8 cellular contexts compared by ENCODE assay signal in the genomic region with DNA sequence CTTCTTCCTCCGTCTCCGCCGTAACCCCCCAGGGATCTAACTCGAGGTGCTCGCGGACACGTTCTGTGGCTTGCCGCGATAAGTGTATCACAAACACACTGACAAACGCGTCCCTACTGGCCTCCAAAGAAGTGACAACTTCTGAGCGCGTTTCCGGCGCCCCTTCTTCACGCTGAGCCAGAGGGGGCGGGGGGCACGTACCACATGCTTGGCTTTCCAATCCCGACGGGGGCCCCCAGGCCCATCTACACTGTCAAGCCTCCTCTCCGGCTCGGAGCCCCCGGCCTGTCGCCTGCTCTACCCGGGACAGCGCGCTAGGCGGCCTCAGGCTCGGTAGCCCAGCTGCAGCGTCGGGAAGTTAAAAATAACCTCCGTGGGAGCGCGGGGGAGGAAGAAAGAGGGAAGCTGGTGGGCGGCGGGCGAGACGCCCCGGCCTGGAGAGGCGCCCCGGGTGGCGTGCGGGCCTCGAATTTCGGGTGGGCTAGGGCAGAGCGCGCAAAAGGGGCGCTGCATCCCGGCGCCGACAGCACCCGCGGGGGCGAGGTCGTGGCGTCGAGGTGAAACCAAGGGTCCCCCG. TPM values are rescaled to one million over a fixed set of nuclear protein-coding genes. Genes with fewer than 3 reads are reported as not detected.
DNase-seq lines count a peak whose midpoint lies in the region; ATAC-seq and TF ChIP-seq lines count a peak whose summit lies in the region.

No MANE protein-coding gene starts in this region.

- no peaks in the 10 kb centered on the region for H3K9me3 ChIP-seq in neutrophil

- no peaks in the 10 kb centered on the region for H3K27me3 Mint-ChIP-seq in activated T-cell treated with anti-CD3 and anti-CD28 coated beads, Interleukin-2, amount 50 U/mL, for 24 hours

- H3K4me3 Mint-ChIP-seq in activated T-cell treated with anti-CD3 and anti-CD28 coated beads, Interleukin-2, amount 50 U/mL, for 24 hours, result peak overlapping the region; percentile 78

- peak overlapping the region; percentile 51 for H3K27ac ChIP-seq in neutrophil

- peak; percentile 16 for DNase-seq in COLO668 (lab: John Stamatoyannopoulos, UW; ENCODE audit: unreplicated experiment)
- DNase-seq in MV-4-11 (lab: John Stamatoyannopoulos, UW), result peak; percentile 61
- peak; percentile 80 for DNase-seq in activated T-cell treated with anti-CD3 and anti-CD28 coated beads, Interleukin-2, amount 50 U/mL, for 24 hours
- peak; percentile 58 for DNase-seq in fibroblast of the aortic adventitia (ENCODE audit: low read depth)
- no peak for DNase-seq in inferior parietal cortex (ENCODE audit: extremely low spot score)

- peak overlapping the region; percentile 78 for H3K4me3 ChIP-seq in fibroblast of the aortic adventitia (ENCODE audit: low read depth, low read length)
- peak overlapping the region; percentile 78 to 86 for H3K4me3 ChIP-seq in neutrophil (ENCODE audit: low read depth in 1 of 2, low read length in 1 of 2)

- TF ChIP-seq CTCF in fibroblast of the aortic adventitia (IDR thresholded peaks at IDR 0.05; ENCODE audit: insufficient read depth, low read length) (peak; percentile 43), neutrophil (IDR thresholded peaks at IDR 0.05) (peak; percentile 43)

- no peaks in the 10 kb centered on the region for H3K36me3 ChIP-seq in neutrophil

- peaks cover 43 to 44% of the 10 kb centered on the region in 2 experiments for H3K4me1 ChIP-seq in neutrophil (ENCODE audit: control insufficient read depth in 1 of 2, insufficient read depth in 1 of 2, low read depth in 1 of 2, low read length in 1 of 2)

- ATAC-seq in GM21515 (IDR thresholded peaks at IDR 0.05; ENCODE audit: unreplicated experiment), result peak; percentile 23
- ATAC-seq in GM18870 (IDR thresholded peaks at IDR 0.05; ENCODE audit: unreplicated experiment), result no peak

- peaks cover 20% of the 10 kb centered on the region for H3K4me1 Mint-ChIP-seq in activated T-cell treated with anti-CD3 and anti-CD28 coated beads, Interleukin-2, amount 50 U/mL, for 24 hours (ENCODE audit: low read depth)

- H3K27me3 ChIP-seq in neutrophil, result peaks cover 60% of the 10 kb centered on the region

- H3K9me3 Mint-ChIP-seq in activated T-cell treated with anti-CD3 and anti-CD28 coated beads, Interleukin-2, amount 50 U/mL, for 24 hours, result no peaks in the 10 kb centered on the region

- H3K36me3 Mint-ChIP-seq in activated T-cell treated with anti-CD3 and anti-CD28 coated beads, Interleukin-2, amount 50 U/mL, for 24 hours (ENCODE audit: low read depth), result peaks cover 13% of the 10 kb centered on the region

- peak overlapping the region; percentile 88 for H3K27ac Mint-ChIP-seq in activated T-cell treated with anti-CD3 and anti-CD28 coated beads, Interleukin-2, amount 50 U/mL, for 24 hours

RNA-seq across cellular contexts. Expression of a gene that starts 0.7 kb away (rescaled TPM):
- 31.7 and 84.0 TPM in 2 replicates for total RNA-seq in fibroblast of the aortic adventitia (ENCODE audit: low replicate concordance)

RNA-seq across cellular contexts. Expression of a gene that starts 30.0 kb away (rescaled TPM):
- 48.1 and 57.9 TPM in 2 replicates for total RNA-seq in fibroblast of the aortic adventitia (ENCODE audit: low replicate concordance)
